In genomic region chr1:27163093-27163492, GRCh38 we compare ENCODE assay signal across 19 cellular contexts. TPM values are rescaled to one million over a fixed set of nuclear protein-coding genes. Genes with fewer than 3 reads are reported as not detected.
A peak's percentile ranks its signal among the peaks of the same experiment; 100 is the strongest.
DNase-seq lines count a peak whose midpoint lies in the region; ATAC-seq and TF ChIP-seq lines count a peak whose summit lies in the region.
"Had no signal": no experiment of that assay in that cellular context is flagged by ENCODE, and none has a peak within 500 bp of the region (broad histone marks: within the 10 kb centered on the region; RNA-seq: fewer than 3 reads in every experiment).

No MANE protein-coding gene starts in this region.

- ATAC-seq in GM18870 (IDR thresholded peaks at IDR 0.05; ENCODE audit: unreplicated experiment): no peak
- no peak for ATAC-seq in HG03025 (IDR thresholded peaks at IDR 0.05; ENCODE audit: low FRiP score, unreplicated experiment)
- ATAC-seq: HCT116 had no signal

- no peaks in the 10 kb centered on the region for H3K27me3 Mint-ChIP-seq in type B pancreatic cell
- H3K27me3 Mint-ChIP-seq: B cell had no signal

- peaks cover 4% of the 10 kb centered on the region for H3K4me1 Mint-ChIP-seq in type B pancreatic cell (ENCODE audit: unreplicated experiment)

- no peak for TF ChIP-seq CTCF in type B pancreatic cell (conservative IDR thresholded peaks at IDR 0.05)

- peak overlapping the region; percentile 66 for H3K27ac ChIP-seq in epithelial cell of prostate

- DNase-seq in DMS53 (lab: John Stamatoyannopoulos, UW) (peak; percentile 95), NCI-H69 (lab: John Stamatoyannopoulos, UW) (peak; percentile 83), epithelial cell of prostate (ENCODE audit: low read depth, low spot score) (peak; percentile 55), type B pancreatic cell (ENCODE audit: extremely low spot score, unreplicated experiment) (no peak), HuH-7.5 (ENCODE audit: low spot score) (no peak)
- DNase-seq: Caco-2, DMS79, GOT3, KG1, NCI-H1105 treated with DMSO at 0.1 percent for 48 hours, NCI-H187, NCI-H2227 treated with DMSO at 0.1 percent for 48 hours, NCI-H510A treated with DMSO at 0.1 percent for 48 hours, SIG-M5, T-helper 1 cell had no signal

- H3K36me3 Mint-ChIP-seq in type B pancreatic cell: no peaks in the 10 kb centered on the region

- H3K4me3 Mint-ChIP-seq in type B pancreatic cell: no peak overlapping the region
- H3K4me3 Mint-ChIP-seq: B cell had no signal

- H3K9me3 Mint-ChIP-seq in type B pancreatic cell: peaks cover 4% of the 10 kb centered on the region

- H3K27ac Mint-ChIP-seq in type B pancreatic cell: peak overlapping the region; percentile 14

RNA-seq across cellular contexts. Expression of gene SLC9A1, which starts 8.2 kb away (rescaled TPM):
- total RNA-seq in type B pancreatic cell (ENCODE audit: low replicate concordance): 28.8 and 41.9 TPM in 2 replicates

Comparison
In these comparisons a context has a peak if more than half of its experiments do, and no peak if none do; other contexts are left out.
1. DNase-seq: peak in DMS53 (single experiment), NCI-H69 (single experiment) and epithelial cell of prostate (single experiment); none in type B pancreatic cell (single experiment) and HuH-7.5 (single experiment).